1 cellular context compared by ENCODE assay signal in the genomic region with DNA sequence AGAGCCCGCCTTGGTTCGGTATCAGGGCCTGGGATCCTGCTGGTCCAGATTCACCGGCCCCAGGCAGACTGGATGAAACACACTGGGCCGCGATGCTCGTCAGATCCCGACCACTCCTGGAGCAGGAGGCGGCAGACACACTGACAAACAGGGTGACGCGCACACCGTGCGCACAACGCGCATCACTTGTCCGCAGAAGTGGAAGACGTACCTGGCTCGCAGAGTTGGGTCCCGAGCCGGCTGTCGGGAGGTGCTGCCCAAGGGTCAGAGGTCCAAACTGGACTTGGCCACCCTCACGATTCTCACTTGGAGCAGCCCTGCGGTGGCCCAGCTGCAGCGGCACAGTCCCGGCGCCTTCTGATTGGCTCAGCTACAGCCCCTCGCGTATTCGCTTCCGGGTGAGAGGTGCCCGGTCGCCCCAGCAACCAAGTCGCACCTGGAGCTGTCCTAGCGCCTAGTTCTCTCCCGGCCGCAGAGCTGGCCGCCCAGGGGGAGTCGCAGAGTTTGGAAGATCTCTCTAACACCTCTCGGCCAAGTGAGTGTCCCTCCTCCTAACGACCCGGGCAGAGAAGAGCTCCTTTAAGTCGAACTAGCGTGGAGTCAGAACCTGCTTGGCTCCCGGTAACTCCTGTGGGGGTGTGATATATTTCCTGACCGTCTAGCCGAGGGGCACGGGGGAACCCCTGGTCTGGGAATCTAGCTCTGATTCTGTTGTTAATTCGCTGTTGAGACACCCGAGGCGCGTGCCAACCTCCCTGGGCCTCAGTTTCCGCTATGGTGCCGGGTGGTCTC.
A peak's percentile ranks its signal among the peaks of the same experiment; 100 is the strongest.
TF ChIP-seq lines count a peak whose summit lies in the region.

Gene DHX57, minus strand, starts transcription at position 359 of the 792 bp plus-strand sequence. CDS start 7,529 bp downstream, outside the sequence.
Gene MORN2, plus strand, starts transcription at position 401 of the 792 bp plus-strand sequence.

TF ChIP-seq in HepG2, 621 proteins besides CTCF, POLR2A, EP300 and RAD21 (continued from another document and continues in another):
- peak; percentile 87 for TF ChIP-seq CREB1 (IDR thresholded peaks at IDR 0.05)
- peak; percentile 57; the same call in 1 of the 2 replicates for TF ChIP-seq CREB1 (CRISPR knock-in tag; IDR thresholded peaks at IDR 0.05)
- TF ChIP-seq ARNT2 (CRISPR knock-in tag; IDR thresholded peaks at IDR 0.05; ENCODE audit: low read depth) = 0 out of 2 replicates have a peak, but pooled peaks have one; percentile 68
- TF ChIP-seq AKAP8 (CRISPR knock-in tag; IDR thresholded peaks at IDR 0.05) = peak; percentile 82; the same call in 1 of the 2 replicates
- peak; percentile 92 for TF ChIP-seq ZBTB38 (CRISPR knock-in tag; IDR thresholded peaks at IDR 0.05)
- TF ChIP-seq ZNF30 (CRISPR knock-in tag; IDR thresholded peaks at IDR 0.05) = no peak; the same call in 1 of the 2 replicates
- no peak; the same call in 1 of the 2 replicates for TF ChIP-seq ZNF296 (CRISPR knock-in tag; conservative IDR thresholded peaks at IDR 0.05)
- TF ChIP-seq, protein P1, sequence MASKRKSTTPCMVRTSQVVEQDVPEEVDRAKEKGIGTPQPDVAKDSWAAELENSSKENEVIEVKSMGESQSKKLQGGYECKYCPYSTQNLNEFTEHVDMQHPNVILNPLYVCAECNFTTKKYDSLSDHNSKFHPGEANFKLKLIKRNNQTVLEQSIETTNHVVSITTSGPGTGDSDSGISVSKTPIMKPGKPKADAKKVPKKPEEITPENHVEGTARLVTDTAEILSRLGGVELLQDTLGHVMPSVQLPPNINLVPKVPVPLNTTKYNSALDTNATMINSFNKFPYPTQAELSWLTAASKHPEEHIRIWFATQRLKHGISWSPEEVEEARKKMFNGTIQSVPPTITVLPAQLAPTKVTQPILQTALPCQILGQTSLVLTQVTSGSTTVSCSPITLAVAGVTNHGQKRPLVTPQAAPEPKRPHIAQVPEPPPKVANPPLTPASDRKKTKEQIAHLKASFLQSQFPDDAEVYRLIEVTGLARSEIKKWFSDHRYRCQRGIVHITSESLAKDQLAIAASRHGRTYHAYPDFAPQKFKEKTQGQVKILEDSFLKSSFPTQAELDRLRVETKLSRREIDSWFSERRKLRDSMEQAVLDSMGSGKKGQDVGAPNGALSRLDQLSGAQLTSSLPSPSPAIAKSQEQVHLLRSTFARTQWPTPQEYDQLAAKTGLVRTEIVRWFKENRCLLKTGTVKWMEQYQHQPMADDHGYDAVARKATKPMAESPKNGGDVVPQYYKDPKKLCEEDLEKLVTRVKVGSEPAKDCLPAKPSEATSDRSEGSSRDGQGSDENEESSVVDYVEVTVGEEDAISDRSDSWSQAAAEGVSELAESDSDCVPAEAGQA (IDR thresholded peaks at IDR 0.05; ENCODE audit: low read depth) = no peak; the same call in 1 of the 2 replicates
- TF ChIP-seq, protein P1 (CRISPR knock-in tag; IDR thresholded peaks at IDR 0.05; ENCODE audit: borderline replicate concordance) = no peak
- TF ChIP-seq, protein P2, sequence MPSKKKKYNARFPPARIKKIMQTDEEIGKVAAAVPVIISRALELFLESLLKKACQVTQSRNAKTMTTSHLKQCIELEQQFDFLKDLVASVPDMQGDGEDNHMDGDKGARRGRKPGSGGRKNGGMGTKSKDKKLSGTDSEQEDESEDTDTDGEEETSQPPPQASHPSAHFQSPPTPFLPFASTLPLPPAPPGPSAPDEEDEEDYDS (CRISPR knock-in tag; IDR thresholded peaks at IDR 0.05) = peak; percentile 52; the same call in 1 of the 2 replicates
- no peak for TF ChIP-seq PAF1 (CRISPR knock-in tag; IDR thresholded peaks at IDR 0.05)
- TF ChIP-seq ZNF563 (CRISPR knock-in tag; IDR thresholded peaks at IDR 0.05) = peak; percentile 91; the same call in 1 of the 2 replicates
- TF ChIP-seq U2AF2 (IDR thresholded peaks at IDR 0.05; ENCODE audit: low read depth, low read length) = peak; percentile 99
- TF ChIP-seq HOXD1 (CRISPR knock-in tag; IDR thresholded peaks at IDR 0.05) = 0 out of 2 replicates have a peak, but pooled peaks have one; percentile 83
- TF ChIP-seq GTF3A (CRISPR knock-in tag; conservative IDR thresholded peaks at IDR 0.05) = peak; percentile 27; the same call in 1 of the 2 replicates
- peak; percentile 73; the same call in 1 of the 2 replicates for TF ChIP-seq ZNF230 (CRISPR knock-in tag; IDR thresholded peaks at IDR 0.05)
- no peak for TF ChIP-seq NFIC (IDR thresholded peaks at IDR 0.05; ENCODE audit: low read length)
- TF ChIP-seq SMAD3 (CRISPR knock-in tag; IDR thresholded peaks at IDR 0.05) = peak; percentile 68
- peak; percentile 98 for TF ChIP-seq ZNF605 (CRISPR knock-in tag; IDR thresholded peaks at IDR 0.05)
- TF ChIP-seq MYNN (CRISPR knock-in tag; IDR thresholded peaks at IDR 0.05; ENCODE audit: low read depth) = no peak
- peak; percentile 97 for TF ChIP-seq ZNF761 (CRISPR knock-in tag; conservative IDR thresholded peaks at IDR 0.05)
- TF ChIP-seq ARNTL (CRISPR knock-in tag; IDR thresholded peaks at IDR 0.05) = 0 out of 2 replicates have a peak, but pooled peaks have one; percentile 26
- peak; percentile 11; the same call in 1 of the 2 replicates for TF ChIP-seq RARA (CRISPR knock-in tag; IDR thresholded peaks at IDR 0.05)
- TF ChIP-seq, protein P3, sequence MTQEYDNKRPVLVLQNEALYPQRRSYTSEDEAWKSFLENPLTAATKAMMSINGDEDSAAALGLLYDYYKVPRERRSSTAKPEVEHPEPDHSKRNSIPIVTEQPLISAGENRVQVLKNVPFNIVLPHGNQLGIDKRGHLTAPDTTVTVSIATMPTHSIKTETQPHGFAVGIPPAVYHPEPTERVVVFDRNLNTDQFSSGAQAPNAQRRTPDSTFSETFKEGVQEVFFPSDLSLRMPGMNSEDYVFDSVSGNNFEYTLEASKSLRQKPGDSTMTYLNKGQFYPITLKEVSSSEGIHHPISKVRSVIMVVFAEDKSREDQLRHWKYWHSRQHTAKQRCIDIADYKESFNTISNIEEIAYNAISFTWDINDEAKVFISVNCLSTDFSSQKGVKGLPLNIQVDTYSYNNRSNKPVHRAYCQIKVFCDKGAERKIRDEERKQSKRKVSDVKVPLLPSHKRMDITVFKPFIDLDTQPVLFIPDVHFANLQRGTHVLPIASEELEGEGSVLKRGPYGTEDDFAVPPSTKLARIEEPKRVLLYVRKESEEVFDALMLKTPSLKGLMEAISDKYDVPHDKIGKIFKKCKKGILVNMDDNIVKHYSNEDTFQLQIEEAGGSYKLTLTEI (CRISPR knock-in tag; conservative IDR thresholded peaks at IDR 0.05) = no peak
- no peak for TF ChIP-seq PTBP1 (IDR thresholded peaks at IDR 0.05; ENCODE audit: low read depth, low read length, poor library complexity, severe bottlenecking)
- TF ChIP-seq REPIN1 (CRISPR knock-in tag; IDR thresholded peaks at IDR 0.05; ENCODE audit: borderline replicate concordance, low read depth) = no peak; the same call in 1 of the 2 replicates
- TF ChIP-seq ATF7 (IDR thresholded peaks at IDR 0.05) = no peak
- TF ChIP-seq ATF7 (CRISPR knock-in tag; IDR thresholded peaks at IDR 0.05) = no peak
- TF ChIP-seq KLF15 (CRISPR knock-in tag; IDR thresholded peaks at IDR 0.05; ENCODE audit: borderline replicate concordance) = no peak
- peak; percentile 43; the same call in 1 of the 2 replicates for TF ChIP-seq DR1 (CRISPR knock-in tag; IDR thresholded peaks at IDR 0.05)
- peak; percentile 79 for TF ChIP-seq ZNF329 (CRISPR knock-in tag; IDR thresholded peaks at IDR 0.05; ENCODE audit: low read depth)
- no peak for TF ChIP-seq ZNF12 (CRISPR knock-in tag; IDR thresholded peaks at IDR 0.05)
- TF ChIP-seq SMYD3 (CRISPR knock-in tag; IDR thresholded peaks at IDR 0.05) = peak; percentile 87
- TF ChIP-seq BORCS8-MEF2B (CRISPR knock-in tag; IDR thresholded peaks at IDR 0.05) = peak; percentile 88
- peak; percentile 48; the same call in 1 of the 2 replicates for TF ChIP-seq ZIK1 (CRISPR knock-in tag; IDR thresholded peaks at IDR 0.05; ENCODE audit: borderline replicate concordance, low read depth)
- peak; percentile 60 for TF ChIP-seq FOXP4 (CRISPR knock-in tag; IDR thresholded peaks at IDR 0.05)
- TF ChIP-seq, protein P4, sequence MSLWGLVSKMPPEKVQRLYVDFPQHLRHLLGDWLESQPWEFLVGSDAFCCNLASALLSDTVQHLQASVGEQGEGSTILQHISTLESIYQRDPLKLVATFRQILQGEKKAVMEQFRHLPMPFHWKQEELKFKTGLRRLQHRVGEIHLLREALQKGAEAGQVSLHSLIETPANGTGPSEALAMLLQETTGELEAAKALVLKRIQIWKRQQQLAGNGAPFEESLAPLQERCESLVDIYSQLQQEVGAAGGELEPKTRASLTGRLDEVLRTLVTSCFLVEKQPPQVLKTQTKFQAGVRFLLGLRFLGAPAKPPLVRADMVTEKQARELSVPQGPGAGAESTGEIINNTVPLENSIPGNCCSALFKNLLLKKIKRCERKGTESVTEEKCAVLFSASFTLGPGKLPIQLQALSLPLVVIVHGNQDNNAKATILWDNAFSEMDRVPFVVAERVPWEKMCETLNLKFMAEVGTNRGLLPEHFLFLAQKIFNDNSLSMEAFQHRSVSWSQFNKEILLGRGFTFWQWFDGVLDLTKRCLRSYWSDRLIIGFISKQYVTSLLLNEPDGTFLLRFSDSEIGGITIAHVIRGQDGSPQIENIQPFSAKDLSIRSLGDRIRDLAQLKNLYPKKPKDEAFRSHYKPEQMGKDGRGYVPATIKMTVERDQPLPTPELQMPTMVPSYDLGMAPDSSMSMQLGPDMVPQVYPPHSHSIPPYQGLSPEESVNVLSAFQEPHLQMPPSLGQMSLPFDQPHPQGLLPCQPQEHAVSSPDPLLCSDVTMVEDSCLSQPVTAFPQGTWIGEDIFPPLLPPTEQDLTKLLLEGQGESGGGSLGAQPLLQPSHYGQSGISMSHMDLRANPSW (CRISPR knock-in tag; IDR thresholded peaks at IDR 0.05; ENCODE audit: borderline replicate concordance) = peak; percentile 76; the same call in 1 of the 2 replicates
- TF ChIP-seq NKX3-1 (CRISPR knock-in tag; IDR thresholded peaks at IDR 0.05) = peak; percentile 80; the same call in 1 of the 2 replicates
- peak; percentile 93 for TF ChIP-seq GATAD1 (CRISPR knock-in tag; IDR thresholded peaks at IDR 0.05)
- no peak for TF ChIP-seq FIP1L1 (IDR thresholded peaks at IDR 0.05; ENCODE audit: borderline replicate concordance, insufficient read depth, low read depth, low read length)
- TF ChIP-seq BCL6 (CRISPR knock-in tag; IDR thresholded peaks at IDR 0.05) = 0 out of 2 replicates have a peak, but pooled peaks have one; percentile 35
- no peak for TF ChIP-seq ZNF460 (CRISPR knock-in tag; IDR thresholded peaks at IDR 0.05; ENCODE audit: borderline replicate concordance)
- no peak for TF ChIP-seq THYN1 (CRISPR knock-in tag; IDR thresholded peaks at IDR 0.05; ENCODE audit: borderline replicate concordance, low read depth)
- TF ChIP-seq SATB2 (CRISPR knock-in tag; IDR thresholded peaks at IDR 0.05) = no peak
- TF ChIP-seq SOX5 (CRISPR knock-in tag; IDR thresholded peaks at IDR 0.05; ENCODE audit: borderline replicate concordance) = peak; percentile 20; the same call in 1 of the 2 replicates
- TF ChIP-seq POLR2AphosphoS2 (IDR thresholded peaks at IDR 0.05; ENCODE audit: low read depth, low read length) = no peak
- TF ChIP-seq ZBTB37 (CRISPR knock-in tag; IDR thresholded peaks at IDR 0.05) = no peak
- no peak for TF ChIP-seq FOSL1 (CRISPR knock-in tag; IDR thresholded peaks at IDR 0.05; ENCODE audit: borderline replicate concordance)
- peak; percentile 64; the same call in 1 of the 2 replicates for TF ChIP-seq HNRNPL (IDR thresholded peaks at IDR 0.05; ENCODE audit: low read depth, low read length)
- TF ChIP-seq NCOA2 (CRISPR knock-in tag; IDR thresholded peaks at IDR 0.05) = 0 out of 2 replicates have a peak, but pooled peaks have one; percentile 17
- TF ChIP-seq ZMYM4 (CRISPR knock-in tag; IDR thresholded peaks at IDR 0.05) = peak; percentile 91
- TF ChIP-seq CC2D1A (CRISPR knock-in tag; IDR thresholded peaks at IDR 0.05) = peak; percentile 39; the same call in 1 of the 2 replicates
- peak; percentile 16; the same call in 1 of the 2 replicates for TF ChIP-seq ZNF740 (CRISPR knock-in tag; IDR thresholded peaks at IDR 0.05)
